2 cellular contexts compared by ENCODE assay signal in the genomic region with DNA sequence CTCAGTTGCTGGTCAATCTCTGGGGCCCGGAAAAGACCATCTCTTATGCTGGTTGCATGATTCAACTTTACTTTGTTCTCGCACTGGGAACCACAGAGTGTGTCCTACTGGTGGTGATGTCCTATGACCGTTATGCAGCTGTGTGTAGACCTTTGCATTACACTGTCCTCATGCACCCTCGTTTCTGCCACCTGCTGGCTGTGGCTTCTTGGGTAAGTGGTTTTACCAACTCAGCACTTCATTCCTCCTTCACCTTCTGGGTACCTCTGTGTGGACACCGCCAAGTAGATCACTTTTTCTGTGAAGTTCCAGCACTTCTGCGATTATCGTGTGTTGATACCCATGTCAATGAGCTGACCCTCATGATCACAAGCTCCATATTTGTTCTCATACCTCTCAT.
TF ChIP-seq lines count a peak whose summit lies in the region.

No MANE protein-coding gene starts in this region.

TF ChIP-seq in GM23338, 12 proteins besides CTCF, POLR2A, EP300 and RAD21 (continues in another document):
- TF ChIP-seq NANOG (IDR thresholded peaks at IDR 0.05; ENCODE audit: borderline replicate concordance) = no peak
- TF ChIP-seq, protein P1, sequence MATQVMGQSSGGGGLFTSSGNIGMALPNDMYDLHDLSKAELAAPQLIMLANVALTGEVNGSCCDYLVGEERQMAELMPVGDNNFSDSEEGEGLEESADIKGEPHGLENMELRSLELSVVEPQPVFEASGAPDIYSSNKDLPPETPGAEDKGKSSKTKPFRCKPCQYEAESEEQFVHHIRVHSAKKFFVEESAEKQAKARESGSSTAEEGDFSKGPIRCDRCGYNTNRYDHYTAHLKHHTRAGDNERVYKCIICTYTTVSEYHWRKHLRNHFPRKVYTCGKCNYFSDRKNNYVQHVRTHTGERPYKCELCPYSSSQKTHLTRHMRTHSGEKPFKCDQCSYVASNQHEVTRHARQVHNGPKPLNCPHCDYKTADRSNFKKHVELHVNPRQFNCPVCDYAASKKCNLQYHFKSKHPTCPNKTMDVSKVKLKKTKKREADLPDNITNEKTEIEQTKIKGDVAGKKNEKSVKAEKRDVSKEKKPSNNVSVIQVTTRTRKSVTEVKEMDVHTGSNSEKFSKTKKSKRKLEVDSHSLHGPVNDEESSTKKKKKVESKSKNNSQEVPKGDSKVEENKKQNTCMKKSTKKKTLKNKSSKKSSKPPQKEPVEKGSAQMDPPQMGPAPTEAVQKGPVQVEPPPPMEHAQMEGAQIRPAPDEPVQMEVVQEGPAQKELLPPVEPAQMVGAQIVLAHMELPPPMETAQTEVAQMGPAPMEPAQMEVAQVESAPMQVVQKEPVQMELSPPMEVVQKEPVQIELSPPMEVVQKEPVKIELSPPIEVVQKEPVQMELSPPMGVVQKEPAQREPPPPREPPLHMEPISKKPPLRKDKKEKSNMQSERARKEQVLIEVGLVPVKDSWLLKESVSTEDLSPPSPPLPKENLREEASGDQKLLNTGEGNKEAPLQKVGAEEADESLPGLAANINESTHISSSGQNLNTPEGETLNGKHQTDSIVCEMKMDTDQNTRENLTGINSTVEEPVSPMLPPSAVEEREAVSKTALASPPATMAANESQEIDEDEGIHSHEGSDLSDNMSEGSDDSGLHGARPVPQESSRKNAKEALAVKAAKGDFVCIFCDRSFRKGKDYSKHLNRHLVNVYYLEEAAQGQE (IDR thresholded peaks at IDR 0.05; ENCODE audit: unreplicated experiment) = no peak
- no peak for TF ChIP-seq STAT1 (IDR thresholded peaks at IDR 0.05; ENCODE audit: unreplicated experiment)
- TF ChIP-seq, protein P2, sequence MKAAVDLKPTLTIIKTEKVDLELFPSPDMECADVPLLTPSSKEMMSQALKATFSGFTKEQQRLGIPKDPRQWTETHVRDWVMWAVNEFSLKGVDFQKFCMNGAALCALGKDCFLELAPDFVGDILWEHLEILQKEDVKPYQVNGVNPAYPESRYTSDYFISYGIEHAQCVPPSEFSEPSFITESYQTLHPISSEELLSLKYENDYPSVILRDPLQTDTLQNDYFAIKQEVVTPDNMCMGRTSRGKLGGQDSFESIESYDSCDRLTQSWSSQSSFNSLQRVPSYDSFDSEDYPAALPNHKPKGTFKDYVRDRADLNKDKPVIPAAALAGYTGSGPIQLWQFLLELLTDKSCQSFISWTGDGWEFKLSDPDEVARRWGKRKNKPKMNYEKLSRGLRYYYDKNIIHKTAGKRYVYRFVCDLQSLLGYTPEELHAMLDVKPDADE (IDR thresholded peaks at IDR 0.05) = no peak
- TF ChIP-seq EZH2 (IDR thresholded peaks at IDR 0.05; ENCODE audit: low read depth, unreplicated experiment) = no peak
- no peak for TF ChIP-seq ZNF331 (CRISPR knock-in tag; IDR thresholded peaks at IDR 0.05; ENCODE audit: low read depth)
- TF ChIP-seq ZNF114 (CRISPR knock-in tag; IDR thresholded peaks at IDR 0.05) = no peak
- no peak for TF ChIP-seq POLR2AphosphoS5 (IDR thresholded peaks at IDR 0.05; ENCODE audit: low read depth)
- TF ChIP-seq ZNF462 (CRISPR knock-in tag; IDR thresholded peaks at IDR 0.05) = no peak
- TF ChIP-seq CREB1 (CRISPR knock-in tag; IDR thresholded peaks at IDR 0.05; ENCODE audit: low read depth) = no peak

TF ChIP-seq in H1, 55 proteins besides CTCF, POLR2A, EP300 and RAD21:
- TF ChIP-seq FOSL1 (IDR thresholded peaks at IDR 0.05; ENCODE audit: insufficient read depth, low read depth, low read length) (no peak), SP2 (IDR thresholded peaks at IDR 0.05; ENCODE audit: low read length) (no peak), TCF12 (IDR thresholded peaks at IDR 0.05; ENCODE audit: low read depth, low read length) (no peak), SP1 (IDR thresholded peaks at IDR 0.05; ENCODE audit: low read depth, low read length) (no peak), EZH2 (IDR thresholded peaks at IDR 0.05; ENCODE audit: low read depth, low read length, severe bottlenecking) (no peak), TBP (IDR thresholded peaks at IDR 0.05; ENCODE audit: low read depth, low read length) (no peak), KDM1A (IDR thresholded peaks at IDR 0.05; ENCODE audit: borderline replicate concordance, low read length) (no peak), BACH1 (IDR thresholded peaks at IDR 0.05; ENCODE audit: low read length) (no peak), EGR1 (IDR thresholded peaks at IDR 0.05; ENCODE audit: borderline replicate concordance, low read depth, low read length) (no peak), POLR2AphosphoS5 (IDR thresholded peaks at IDR 0.05; ENCODE audit: low read depth, low read length) (no peak), KDM4A (IDR thresholded peaks at IDR 0.05; ENCODE audit: low read depth, low read length, severe bottlenecking) (no peak), POU5F1 (IDR thresholded peaks at IDR 0.05; ENCODE audit: low read depth, low read length) (no peak), NANOG (IDR thresholded peaks at IDR 0.05; ENCODE audit: insufficient read depth, low read depth, low read length, poor library complexity, severe bottlenecking) (no peak), ATF3 (IDR thresholded peaks at IDR 0.05; ENCODE audit: insufficient read depth, low read depth, low read length) (no peak), TEAD4 (IDR thresholded peaks at IDR 0.05; ENCODE audit: low read depth, low read length) (no peak), SIRT6 (IDR thresholded peaks at IDR 0.05; ENCODE audit: low read length) (no peak), CTBP2 (IDR thresholded peaks at IDR 0.05; ENCODE audit: borderline replicate concordance, insufficient read depth, insufficient read length, low read length) (no peak)
- TF ChIP-seq, protein P3, sequence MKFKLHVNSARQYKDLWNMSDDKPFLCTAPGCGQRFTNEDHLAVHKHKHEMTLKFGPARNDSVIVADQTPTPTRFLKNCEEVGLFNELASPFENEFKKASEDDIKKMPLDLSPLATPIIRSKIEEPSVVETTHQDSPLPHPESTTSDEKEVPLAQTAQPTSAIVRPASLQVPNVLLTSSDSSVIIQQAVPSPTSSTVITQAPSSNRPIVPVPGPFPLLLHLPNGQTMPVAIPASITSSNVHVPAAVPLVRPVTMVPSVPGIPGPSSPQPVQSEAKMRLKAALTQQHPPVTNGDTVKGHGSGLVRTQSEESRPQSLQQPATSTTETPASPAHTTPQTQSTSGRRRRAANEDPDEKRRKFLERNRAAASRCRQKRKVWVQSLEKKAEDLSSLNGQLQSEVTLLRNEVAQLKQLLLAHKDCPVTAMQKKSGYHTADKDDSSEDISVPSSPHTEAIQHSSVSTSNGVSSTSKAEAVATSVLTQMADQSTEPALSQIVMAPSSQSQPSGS (IDR thresholded peaks at IDR 0.05; ENCODE audit: low read length) = no peak
- TF ChIP-seq, protein P4, sequence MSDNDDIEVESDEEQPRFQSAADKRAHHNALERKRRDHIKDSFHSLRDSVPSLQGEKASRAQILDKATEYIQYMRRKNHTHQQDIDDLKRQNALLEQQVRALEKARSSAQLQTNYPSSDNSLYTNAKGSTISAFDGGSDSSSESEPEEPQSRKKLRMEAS (IDR thresholded peaks at IDR 0.05) = no peak
- TF ChIP-seq, protein P5, sequence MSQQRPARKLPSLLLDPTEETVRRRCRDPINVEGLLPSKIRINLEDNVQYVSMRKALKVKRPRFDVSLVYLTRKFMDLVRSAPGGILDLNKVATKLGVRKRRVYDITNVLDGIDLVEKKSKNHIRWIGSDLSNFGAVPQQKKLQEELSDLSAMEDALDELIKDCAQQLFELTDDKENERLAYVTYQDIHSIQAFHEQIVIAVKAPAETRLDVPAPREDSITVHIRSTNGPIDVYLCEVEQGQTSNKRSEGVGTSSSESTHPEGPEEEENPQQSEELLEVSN (IDR thresholded peaks at IDR 0.05) = no peak
